17 cellular contexts compared by ENCODE assay signal in genomic region chr1:212710566-212710965, GRCh38. TPM values are rescaled to one million over a fixed set of nuclear protein-coding genes. Genes with fewer than 3 reads are reported as not detected.
"Had no signal": no experiment of that assay in that cellular context is flagged by ENCODE, and none has a peak within 500 bp of the region (broad histone marks: within the 10 kb centered on the region; RNA-seq: fewer than 3 reads in every experiment).

No MANE protein-coding gene starts in this region.

- H3K9me3 ChIP-seq: lower lobe of right lung, neutrophil, suprapubic skin, upper lobe of left lung had no signal

- H3K4me3 ChIP-seq: lower lobe of right lung, suprapubic skin, upper lobe of left lung had no signal

- H3K36me3 Mint-ChIP-seq: activated naive CD4-positive, alpha-beta T cell treated with anti-CD3 and anti-CD28 coated beads, Interleukin-2, amount 50 U/mL, for 72 hours; brain; immature natural killer cell; naive thymus-derived CD4-positive, alpha-beta T cell had no signal

- H3K4me1 Mint-ChIP-seq: brain, immature natural killer cell had no signal

- H3K4me3 Mint-ChIP-seq: brain; immature natural killer cell; naive thymus-derived CD4-positive, alpha-beta T cell had no signal

- H3K27ac Mint-ChIP-seq: brain; naive thymus-derived CD4-positive, alpha-beta T cell had no signal

- H3K36me3 ChIP-seq: lower lobe of right lung, neutrophil, suprapubic skin, upper lobe of left lung had no signal

- DNase-seq: activated CD4-positive, alpha-beta T cell treated with anti-CD3 and anti-CD28 coated beads for 48 hours; activated effector memory CD4-positive, alpha-beta T cell treated with anti-CD3 and anti-CD28 coated beads, Interleukin-2, amount 50 U/mL, for 16 hours; activated T-cell treated with anti-CD3 and anti-CD28 coated beads, Interleukin-2, amount 50 U/mL, for 1 hour; dermis blood vessel endothelial cell; immature natural killer cell; lower lobe of right lung; midbrain; naive thymus-derived CD4-positive, alpha-beta T cell; right cardiac atrium; small intestine; upper lobe of left lung had no signal

- H3K4me1 ChIP-seq: lower lobe of right lung, suprapubic skin, upper lobe of left lung had no signal

- H3K9me3 Mint-ChIP-seq: activated naive CD4-positive, alpha-beta T cell treated with anti-CD3 and anti-CD28 coated beads, Interleukin-2, amount 50 U/mL, for 72 hours; immature natural killer cell; naive thymus-derived CD4-positive, alpha-beta T cell had no signal

- H3K27me3 ChIP-seq: suprapubic skin, upper lobe of left lung had no signal

- ATAC-seq: activated naive CD4-positive, alpha-beta T cell treated with anti-CD3 and anti-CD28 coated beads, Interleukin-2, amount 50 U/mL, for 72 hours; lower lobe of right lung; naive thymus-derived CD4-positive, alpha-beta T cell; right cardiac atrium had no signal

- H3K27ac ChIP-seq: lower lobe of right lung, neutrophil, suprapubic skin, upper lobe of left lung, VCaP had no signal

RNA-seq across cellular contexts. Expression of gene BATF3, which starts 10.9 kb away (rescaled TPM):
- total RNA-seq: epithelial cell of proximal tubule had no signal
